In genomic region chr3:16361087-16361486, GRCh38 we compare ENCODE assay signal across 16 cellular contexts.
DNase-seq lines count a peak whose midpoint lies in the region; ATAC-seq and TF ChIP-seq lines count a peak whose summit lies in the region.
"Had no signal": no experiment of that assay in that cellular context is flagged by ENCODE, and none has a peak within 500 bp of the region (broad histone marks: within the 10 kb centered on the region; RNA-seq: fewer than 3 reads in every experiment).

No MANE protein-coding gene starts in this region.

- no peak overlapping the region for H3K4me3 Mint-ChIP-seq in activated T-cell treated with anti-CD3 and anti-CD28 coated beads, Interleukin-2, amount 50 U/mL, for 72 hours
- H3K4me3 Mint-ChIP-seq in CD8-positive, alpha-beta T cell = no peak overlapping the region
- no peak overlapping the region for H3K4me3 Mint-ChIP-seq in activated T-helper 1 cell treated with anti-CD3 and anti-CD28 coated beads, Interleukin-12 subunit alpha, Interleukin-12 subunit beta, Interleukin-2, Interleukin-4 antibody, amounts not matched to agents 30 ng/mL and 10 ng/mL and 1 ng/mL, durations not matched to agents 14 hours and 24 hours and 36 hours

- H3K27me3 ChIP-seq in CD8-positive, alpha-beta T cell (ENCODE audit: insufficient read depth, low read length) = no peaks in the 10 kb centered on the region
- H3K27me3 ChIP-seq in esophagus muscularis mucosa = no peaks in the 10 kb centered on the region
- no peaks in the 10 kb centered on the region for H3K27me3 ChIP-seq in body of pancreas
- H3K27me3 ChIP-seq: BLaER1 had no signal

- no peaks in the 10 kb centered on the region for H3K9me3 ChIP-seq in CD8-positive, alpha-beta T cell (ENCODE audit: low read length)
- H3K9me3 ChIP-seq in esophagus muscularis mucosa (no peaks in the 10 kb centered on the region), body of pancreas (no peaks in the 10 kb centered on the region)
- H3K9me3 ChIP-seq: BLaER1 had no signal

- no peak for TF ChIP-seq EP300 in esophagus muscularis mucosa (IDR thresholded peaks at IDR 0.05)

- no peaks in the 10 kb centered on the region for H3K27me3 Mint-ChIP-seq in activated T-cell treated with anti-CD3 and anti-CD28 coated beads, Interleukin-2, amount 50 U/mL, for 72 hours (ENCODE audit: low read depth)
- H3K27me3 Mint-ChIP-seq in CD8-positive, alpha-beta T cell (ENCODE audit: low read depth) = no peaks in the 10 kb centered on the region
- H3K27me3 Mint-ChIP-seq in activated T-helper 1 cell treated with anti-CD3 and anti-CD28 coated beads, Interleukin-12 subunit alpha, Interleukin-12 subunit beta, Interleukin-2, Interleukin-4 antibody, amounts not matched to agents 30 ng/mL and 10 ng/mL and 1 ng/mL, durations not matched to agents 14 hours and 24 hours and 36 hours (ENCODE audit: insufficient read depth) = no peaks in the 10 kb centered on the region

- CTCF ChIA-PET in CD8-positive, alpha-beta T cell (lab: Charles Lee) = interaction anchor here (3.0 kb wide), 1 partner anchor 71 kb away, joined by 11 read pairs; no protein-coding TSS in a partner anchor

- intact Hi-C loops in CD8-positive, alpha-beta T cell (cut with DNase I, micrococcal nuclease) = loop anchor here in 1 of 2 experiments (5.0 kb wide), 1 partner anchor 66 kb away; no protein-coding TSS in a partner anchor
- intact Hi-C loops in activated T-helper 1 cell treated with anti-CD3 and anti-CD28 coated beads, Interleukin-12 subunit alpha, Interleukin-12 subunit beta, Interleukin-2, Interleukin-4 antibody, amounts not matched to agents 30 ng/mL and 10 ng/mL and 1 ng/mL, durations not matched to agents 14 hours and 24 hours and 36 hours (cut with micrococcal nuclease) = no loop called here
- intact Hi-C loops in esophagus muscularis mucosa (cut with DNase I) = no loop called here
- intact Hi-C loops in body of pancreas (cut with DNase I) = no loop called here

- H3K27ac ChIP-seq in CD8-positive, alpha-beta T cell (ENCODE audit: low read depth, low read length) = no peak overlapping the region
- H3K27ac ChIP-seq in esophagus muscularis mucosa (replicated peaks in 1 of 4) (peak overlapping the region; percentile 12 to 46 (median 14)), body of pancreas (no peak overlapping the region)
- H3K27ac ChIP-seq: BLaER1 had no signal

- ATAC-seq in activated T-cell treated with anti-CD3 and anti-CD28 coated beads, Interleukin-2, amount 50 U/mL, for 72 hours (replicated peaks in 1 of 2) = no peak
- no peak for ATAC-seq in CD8-positive, alpha-beta T cell
- ATAC-seq in body of pancreas = no peak

- H3K4me3 ChIP-seq in CD8-positive, alpha-beta T cell (ENCODE audit: low read depth, low read length) = no peak overlapping the region
- H3K4me3 ChIP-seq in esophagus muscularis mucosa = no peak overlapping the region
- H3K4me3 ChIP-seq in body of pancreas = no peak overlapping the region
- H3K4me3 ChIP-seq: BLaER1 had no signal

- H3K27ac Mint-ChIP-seq in activated T-cell treated with anti-CD3 and anti-CD28 coated beads, Interleukin-2, amount 50 U/mL, for 72 hours = peak overlapping the region; percentile 12
- H3K27ac Mint-ChIP-seq in CD8-positive, alpha-beta T cell = peak overlapping the region; percentile 75
- H3K27ac Mint-ChIP-seq in activated T-helper 1 cell treated with anti-CD3 and anti-CD28 coated beads, Interleukin-12 subunit alpha, Interleukin-12 subunit beta, Interleukin-2, Interleukin-4 antibody, amounts not matched to agents 30 ng/mL and 10 ng/mL and 1 ng/mL, durations not matched to agents 14 hours and 24 hours and 36 hours = peak overlapping the region; percentile 24

- TF ChIP-seq CTCF in CD8-positive, alpha-beta T cell (IDR thresholded peaks at IDR 0.05) = no peak
- TF ChIP-seq CTCF in esophagus muscularis mucosa (IDR thresholded peaks at IDR 0.05) (no peak), body of pancreas (IDR thresholded peaks at IDR 0.05) (no peak)

- no peaks in the 10 kb centered on the region for H3K9me3 Mint-ChIP-seq in activated T-cell treated with anti-CD3 and anti-CD28 coated beads, Interleukin-2, amount 50 U/mL, for 72 hours
- no peaks in the 10 kb centered on the region for H3K9me3 Mint-ChIP-seq in CD8-positive, alpha-beta T cell
- H3K9me3 Mint-ChIP-seq in activated T-helper 1 cell treated with anti-CD3 and anti-CD28 coated beads, Interleukin-12 subunit alpha, Interleukin-12 subunit beta, Interleukin-2, Interleukin-4 antibody, amounts not matched to agents 30 ng/mL and 10 ng/mL and 1 ng/mL, durations not matched to agents 14 hours and 24 hours and 36 hours = no peaks in the 10 kb centered on the region

- TF ChIP-seq POLR2A in esophagus muscularis mucosa (IDR thresholded peaks at IDR 0.05; ENCODE audit: low read depth) (no peak), body of pancreas (IDR thresholded peaks at IDR 0.05) (no peak)

- no peak for DNase-seq in activated T-cell treated with anti-CD3 and anti-CD28 coated beads, Interleukin-2, amount 50 U/mL, for 72 hours
- no peak for DNase-seq in activated T-cell treated with anti-CD3 and anti-CD28 coated beads, Interleukin-2, amount 50 U/mL, for 1 hour
- DNase-seq in CD8-positive, alpha-beta T cell = no peak
- DNase-seq in activated T-helper 1 cell treated with anti-CD3 and anti-CD28 coated beads, Interleukin-12 subunit alpha, Interleukin-12 subunit beta, Interleukin-2, Interleukin-4 antibody, amounts not matched to agents 30 ng/mL and 10 ng/mL and 1 ng/mL, durations not matched to agents 14 hours and 24 hours and 36 hours (ENCODE audit: low spot score) = no peak
- DNase-seq in esophagus muscularis mucosa (ENCODE audit: extremely low spot score) (no peak), body of pancreas (no peak), KG1 (lab: John Stamatoyannopoulos, UW) (no peak), NCI-H524 (lab: John Stamatoyannopoulos, UW) (no peak)
- DNase-seq: KBM-7, NCI-H1436, NCI-H2029, NCI-H2171, NCI-H446, NCI-H748 treated with DMSO at 0.1 percent for 48 hours, RPMI8226 had no signal

- no peaks in the 10 kb centered on the region for H3K4me1 ChIP-seq in CD8-positive, alpha-beta T cell (ENCODE audit: insufficient read depth, low read length)
- H3K4me1 ChIP-seq in esophagus muscularis mucosa (peaks cover 26 to 46% (median 39%) of the 10 kb centered on the region in 4 donors), body of pancreas (no peaks in the 10 kb centered on the region)

- peaks cover 15% of the 10 kb centered on the region for H3K36me3 ChIP-seq in CD8-positive, alpha-beta T cell (ENCODE audit: insufficient read depth, low read length)
- H3K36me3 ChIP-seq in esophagus muscularis mucosa (peaks cover 0 to 49% (median 25%) of the 10 kb centered on the region in 4 donors), body of pancreas (replicated peaks in 1 of 2; ENCODE audit: insufficient read depth in 1 of 2, low read depth in 2 of 2) (no peaks in the 10 kb centered on the region)

- POLR2A ChIA-PET in CD8-positive, alpha-beta T cell (lab: Charles Lee) = interaction anchor here (1.8 kb wide), 1 partner anchor 22 kb away, joined by 4 read pairs; no protein-coding TSS in a partner anchor

- H3K36me3 Mint-ChIP-seq in activated T-cell treated with anti-CD3 and anti-CD28 coated beads, Interleukin-2, amount 50 U/mL, for 72 hours (ENCODE audit: insufficient read depth in 2 of 2) = peaks cover 14 to 31% of the 10 kb centered on the region in 2 donors
- H3K36me3 Mint-ChIP-seq in CD8-positive, alpha-beta T cell = peaks cover 70% of the 10 kb centered on the region
- peaks cover 42% of the 10 kb centered on the region for H3K36me3 Mint-ChIP-seq in activated T-helper 1 cell treated with anti-CD3 and anti-CD28 coated beads, Interleukin-12 subunit alpha, Interleukin-12 subunit beta, Interleukin-2, Interleukin-4 antibody, amounts not matched to agents 30 ng/mL and 10 ng/mL and 1 ng/mL, durations not matched to agents 14 hours and 24 hours and 36 hours (ENCODE audit: low read depth)

- H3K4me1 Mint-ChIP-seq in activated T-cell treated with anti-CD3 and anti-CD28 coated beads, Interleukin-2, amount 50 U/mL, for 72 hours (ENCODE audit: low read depth) = peaks cover 34% of the 10 kb centered on the region
- H3K4me1 Mint-ChIP-seq in CD8-positive, alpha-beta T cell (ENCODE audit: low read depth) = peaks cover 43% of the 10 kb centered on the region
- peaks cover 43% of the 10 kb centered on the region for H3K4me1 Mint-ChIP-seq in activated T-helper 1 cell treated with anti-CD3 and anti-CD28 coated beads, Interleukin-12 subunit alpha, Interleukin-12 subunit beta, Interleukin-2, Interleukin-4 antibody, amounts not matched to agents 30 ng/mL and 10 ng/mL and 1 ng/mL, durations not matched to agents 14 hours and 24 hours and 36 hours (ENCODE audit: low read depth)

Comparison
In these comparisons a context has a peak if more than half of its experiments do, and no peak if none do; other contexts are left out.
1. H3K27ac Mint-ChIP-seq: peak in every context shown above with its lines; median percentile 75 in CD8-positive, alpha-beta T cell; 24 in activated T-helper 1 cell treated with anti-CD3 and anti-CD28 coated beads, Interleukin-12 subunit alpha, Interleukin-12 subunit beta, Interleukin-2, Interleukin-4 antibody, amounts not matched to agents 30 ng/mL and 10 ng/mL and 1 ng/mL, durations not matched to agents 14 hours and 24 hours and 36 hours; 12 in activated T-cell treated with anti-CD3 and anti-CD28 coated beads, Interleukin-2, amount 50 U/mL, for 72 hours.
2. H3K27ac ChIP-seq: peak in esophagus muscularis mucosa (4 of 4); none in CD8-positive, alpha-beta T cell (single experiment) and body of pancreas (0 of 4).